ENCODE assay signal across 1 cellular context in genomic region chr1:40709802-40710278, GRCh38.
TF ChIP-seq lines count a peak whose summit lies in the region.

No MANE protein-coding gene starts in this region.

TF ChIP-seq in SK-N-SH, 30 proteins besides CTCF, POLR2A, EP300 and RAD21 (continued from another document):
- TF ChIP-seq REST (IDR thresholded peaks at IDR 0.05; ENCODE audit: low read depth, low read length) (no peak), YY1 (IDR thresholded peaks at IDR 0.05; ENCODE audit: low read depth) (no peak), NRF1 (IDR thresholded peaks at IDR 0.05; ENCODE audit: low read depth, low read length) (no peak), ZBTB33 (IDR thresholded peaks at IDR 0.05; ENCODE audit: borderline replicate concordance, low read depth) (no peak), SMC3 (IDR thresholded peaks at IDR 0.05; ENCODE audit: low read depth, low read length) (no peak), CHD2 (IDR thresholded peaks at IDR 0.05; ENCODE audit: low read length, partially characterized antibody) (no peak), USF2 (IDR thresholded peaks at IDR 0.05; ENCODE audit: borderline replicate concordance, low read depth, low read length) (no peak)
